8 cellular contexts compared by ENCODE assay signal in genomic region chr15:26891448-26891881, GRCh38. TPM values are rescaled to one million over a fixed set of nuclear protein-coding genes. Genes with fewer than 3 reads are reported as not detected.
DNase-seq lines count a peak whose midpoint lies in the region; ATAC-seq and TF ChIP-seq lines count a peak whose summit lies in the region.

No MANE protein-coding gene starts in this region.

- H3K27ac ChIP-seq in BLaER1 treated with 17β-estradiol and CSF1 and Interleukin-3, amounts not matched to agents 10 nM and 100 nM: no peak overlapping the region

- H3K9me3 Mint-ChIP-seq in activated T-helper 17 cell treated with anti-CD3 and anti-CD28 coated beads, Interleukin-2, amount 50 U/mL, for 72 hours: peaks cover 5% of the 10 kb centered on the region

- peak overlapping the region in 5 of 11 experiments; percentile 24 to 52 (median 36); a peak in 7 of 22 replicates for H3K9ac ChIP-seq in BLaER1 treated with 17β-estradiol and CSF1 and Interleukin-3, amounts not matched to agents 10 nM and 100 nM

- TF ChIP-seq CTCF in foreskin fibroblast (IDR thresholded peaks at IDR 0.05; ENCODE audit: low read depth, low read length) (peak; percentile 70), omental fat pad (IDR thresholded peaks at IDR 0.05) (no peak)

- DNase-seq in H4 (ENCODE audit: low spot score) (peak; percentile 74), NCI-H2107 treated with DMSO at 0.1 percent for 48 hours (lab: John Stamatoyannopoulos, UW; ENCODE audit: unreplicated experiment) (peak; percentile 40), foreskin fibroblast (peak; percentile 53 to 84), omental fat pad (ENCODE audit: low spot score) (peak; percentile 31)
- DNase-seq in activated CD4-positive, alpha-beta T cell treated with anti-CD3 and anti-CD28 coated beads, Interleukin-2, amount 50 U/mL, for 48 hours: peak; percentile 59 to 68

- no peak overlapping the region for H3K27ac Mint-ChIP-seq in activated T-helper 17 cell treated with anti-CD3 and anti-CD28 coated beads, Interleukin-2, amount 50 U/mL, for 72 hours

- no peaks in the 10 kb centered on the region for H3K4me1 Mint-ChIP-seq in activated T-helper 17 cell treated with anti-CD3 and anti-CD28 coated beads, Interleukin-2, amount 50 U/mL, for 72 hours

- H4K20me1 ChIP-seq in BLaER1 treated with 17β-estradiol and CSF1 and Interleukin-3, amounts not matched to agents 10 nM and 100 nM: no peaks in the 10 kb centered on the region

- peak overlapping the region in 6 of 10 experiments; percentile 32 to 52 (median 35); a peak in 9 of 20 replicates for H3K4me3 ChIP-seq in BLaER1 treated with 17β-estradiol and CSF1 and Interleukin-3, amounts not matched to agents 10 nM and 100 nM
- peak overlapping the region; percentile 10 to 42 for H3K4me3 ChIP-seq in foreskin fibroblast (ENCODE audit: low read depth in 1 of 2, low read length in 2 of 2)

- H3K4me2 ChIP-seq in BLaER1 treated with 17β-estradiol and CSF1 and Interleukin-3, amounts not matched to agents 10 nM and 100 nM: peak overlapping the region; percentile 61 to 95 (median 76)

- H3K36me3 Mint-ChIP-seq in activated T-helper 17 cell treated with anti-CD3 and anti-CD28 coated beads, Interleukin-2, amount 50 U/mL, for 72 hours (ENCODE audit: low read depth): no peaks in the 10 kb centered on the region

- no peak overlapping the region for H3K4me3 Mint-ChIP-seq in activated T-helper 17 cell treated with anti-CD3 and anti-CD28 coated beads, Interleukin-2, amount 50 U/mL, for 72 hours

- peaks cover 7 to 13% (median 9%) of the 10 kb centered on the region in 11 experiments; a peak in 17 of 22 replicates for H3K27me3 ChIP-seq in BLaER1 treated with 17β-estradiol and CSF1 and Interleukin-3, amounts not matched to agents 10 nM and 100 nM

- H3K9me3 ChIP-seq in BLaER1 treated with 17β-estradiol and CSF1 and Interleukin-3, amounts not matched to agents 10 nM and 100 nM (replicated peaks in 1 of 11): peaks cover 0 to 9% (median 0%) of the 10 kb centered on the region in 11 experiments; a peak in 4 of 22 replicates

- peaks cover 0 to 9% (median 7%) of the 10 kb centered on the region in 10 experiments; a peak in 10 of 20 replicates for H3K4me1 ChIP-seq in BLaER1 treated with 17β-estradiol and CSF1 and Interleukin-3, amounts not matched to agents 10 nM and 100 nM

- peak; percentile 38 for ATAC-seq in omental fat pad (ENCODE audit: low FRiP score)
- no peak for ATAC-seq in HG02623 (IDR thresholded peaks at IDR 0.05; ENCODE audit: unreplicated experiment)
- ATAC-seq in activated T-helper 17 cell treated with anti-CD3 and anti-CD28 coated beads, Interleukin-2, amount 50 U/mL, for 72 hours (replicated peaks): no peak

- peaks cover 3% of the 10 kb centered on the region for H3K27me3 Mint-ChIP-seq in activated T-helper 17 cell treated with anti-CD3 and anti-CD28 coated beads, Interleukin-2, amount 50 U/mL, for 72 hours

- H3K36me3 ChIP-seq in BLaER1 treated with 17β-estradiol and CSF1 and Interleukin-3, amounts not matched to agents 10 nM and 100 nM: no peaks in the 10 kb centered on the region

RNA-seq across cellular contexts. Expression of gene GABRA5, which starts 24.6 kb away (rescaled TPM):
- 0.04 and 0.25 TPM in 2 replicates for total RNA-seq in H4 (2014; rRNA removed; shearing (Covaris generic))
- total RNA-seq in omental fat pad: not detected
- not detected for total RNA-seq in activated T-helper 17 cell treated with anti-CD3 and anti-CD28 coated beads, Interleukin-2, amount 50 U/mL, for 72 hours
